In the genomic region with DNA sequence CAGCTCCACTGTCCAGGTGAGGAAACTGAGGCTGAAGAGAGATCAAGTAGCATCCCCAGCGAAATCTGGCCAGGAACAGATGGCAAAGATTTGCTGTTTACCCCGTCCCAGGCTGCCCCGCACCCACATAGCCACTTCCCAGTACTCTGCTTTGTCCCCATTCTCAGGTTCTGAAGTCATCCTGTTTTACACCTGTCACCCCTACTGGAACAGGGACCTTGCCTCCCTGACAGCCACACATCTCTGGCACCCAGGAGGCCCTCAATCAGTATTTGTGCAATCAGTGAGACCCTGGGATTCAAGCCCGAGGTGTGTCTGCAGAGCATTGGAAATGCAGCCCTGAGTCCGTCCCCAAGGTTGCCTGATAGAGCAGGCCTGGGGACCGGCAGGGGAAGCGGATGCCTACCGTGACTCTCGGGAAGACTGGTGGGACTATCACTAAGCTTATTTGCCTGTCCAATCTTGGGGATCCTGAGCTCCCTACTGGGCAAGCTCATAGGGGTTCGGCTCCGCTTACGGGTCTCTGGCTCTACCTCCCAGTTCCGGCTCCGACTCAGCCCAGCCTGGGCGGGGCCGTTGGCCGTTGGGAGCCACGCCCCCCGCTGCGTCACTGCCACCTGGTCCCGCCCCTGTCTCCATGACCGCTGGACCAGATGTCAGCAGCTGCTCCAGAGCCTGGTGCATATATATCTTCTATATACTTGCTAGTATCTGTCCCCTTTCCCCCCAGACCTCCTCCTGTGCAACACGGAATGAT, we compare ENCODE assay signal across 8 cellular contexts. TPM values are rescaled to one million over a fixed set of nuclear protein-coding genes. Genes with fewer than 3 reads are reported as not detected.
DNase-seq lines count a peak whose midpoint lies in the region; ATAC-seq and TF ChIP-seq lines count a peak whose summit lies in the region.

No MANE protein-coding gene starts in this region.

- peak; percentile 91 for DNase-seq in GM03348 (ENCODE audit: low spot score)
- DNase-seq in HCEC 1CT, result peak; percentile 85
- DNase-seq in NCI-H2029 (lab: John Stamatoyannopoulos, UW), result peak; percentile 76
- DNase-seq in activated CD4-positive, alpha-beta T cell treated with anti-CD3 and anti-CD28 coated beads for 1 hour, result peak; percentile 62
- DNase-seq in cerebellar cortex (ENCODE audit: low spot score), result peak; percentile 78
- no peak for DNase-seq in kidney epithelial cell (ENCODE audit: low read depth)
- peak; percentile 71 to 75 for DNase-seq in stimulated activated CD4-positive, alpha-beta T cell treated with anti-CD3 and anti-CD28 coated beads, Interleukin-15, amount 100 ng/mL, for 1 hour (ENCODE audit: low read depth in 1 of 2, low spot score in 1 of 2)

- TF ChIP-seq CTCF in kidney epithelial cell (IDR thresholded peaks at IDR 0.05; ENCODE audit: insufficient read depth, low read length, poor library complexity, severe bottlenecking), result no peak

- H3K27me3 ChIP-seq in kidney epithelial cell (ENCODE audit: control insufficient read depth, insufficient read depth, low read length), result no peaks in the 10 kb centered on the region

- no peak for ATAC-seq in HG03469 (IDR thresholded peaks at IDR 0.05; ENCODE audit: unreplicated experiment)

- peak overlapping the region; percentile 33 for H3K4me3 ChIP-seq in kidney epithelial cell (ENCODE audit: low read depth, low read length)

- no peaks in the 10 kb centered on the region for H3K36me3 ChIP-seq in kidney epithelial cell (ENCODE audit: control insufficient read depth, insufficient read depth, low read length)

RNA-seq across cellular contexts. Expression of a gene that starts 17.5 kb away (rescaled TPM):
- total RNA-seq in kidney epithelial cell, result 16.6 and 18.6 TPM in 2 replicates

RNA-seq across cellular contexts. Expression of a gene that starts 22.1 kb away (rescaled TPM):
- total RNA-seq in kidney epithelial cell, result 58.1 and 63.4 TPM in 2 replicates

RNA-seq across cellular contexts. Expression of a gene that starts 56.6 kb away (rescaled TPM):
- 2.1 and 2.3 TPM in 2 replicates for total RNA-seq in kidney epithelial cell
